19 cellular contexts compared by ENCODE assay signal in the genomic region with DNA sequence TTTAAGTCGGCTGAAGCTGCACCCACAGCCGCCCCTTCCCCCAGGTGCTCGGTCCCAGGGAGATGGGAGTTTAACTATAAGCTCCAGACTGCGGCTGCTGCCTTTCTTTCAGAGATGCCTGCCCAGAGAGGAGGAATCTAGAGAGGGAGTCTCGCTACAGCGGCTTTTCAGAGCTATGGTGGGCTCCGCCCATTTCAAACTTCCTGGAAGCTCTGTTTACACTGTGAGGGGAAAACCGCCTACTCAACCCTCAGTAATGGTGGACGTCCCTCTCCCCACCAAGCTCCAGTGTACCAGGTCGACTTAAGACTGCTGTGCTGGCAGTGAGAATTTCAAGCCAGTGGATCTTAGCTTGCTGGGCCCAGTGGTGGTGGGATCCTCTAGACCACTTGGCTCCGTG.
DNase-seq lines count a peak whose midpoint lies in the region; ATAC-seq and TF ChIP-seq lines count a peak whose summit lies in the region.
"Had no signal": no experiment of that assay in that cellular context is flagged by ENCODE, and none has a peak within 500 bp of the region (broad histone marks: within the 10 kb centered on the region; RNA-seq: fewer than 3 reads in every experiment).

No MANE protein-coding gene starts in this region.

- no peak overlapping the region for H3K23ac ChIP-seq in neuronal stem cell (ENCODE audit: low read depth, low read length, poor library complexity)

- no peak overlapping the region for H2BK15ac ChIP-seq in neuronal stem cell (ENCODE audit: low read length)

- H4K8ac ChIP-seq in neuronal stem cell (ENCODE audit: low read depth, low read length): no peak overlapping the region

- intact Hi-C loops in ovary (cut with DNase I): no loop called here

- H2BK5ac ChIP-seq in neuronal stem cell (ENCODE audit: low read length): no peak overlapping the region

- CTCF ChIA-PET in WTC11 (lab: Charles Lee): interaction anchor here (0.7 to 1.0 kb wide), 3 partner anchors 16 to 559 kb away, joined by 3 to 4 read pairs (median 4); no protein-coding TSS in a partner anchor

- no peak overlapping the region for H3K4ac ChIP-seq in neuronal stem cell (ENCODE audit: low read length)

- TF ChIP-seq POLR2A in ovary (IDR thresholded peaks at IDR 0.05): no peak

- no peaks in the 10 kb centered on the region for H3K9me3 ChIP-seq in HUES64 (ENCODE audit: insufficient read depth, low read depth, low read length)
- no peaks in the 10 kb centered on the region for H3K9me3 ChIP-seq in neuronal stem cell (replicated peaks in 1 of 2; ENCODE audit: control insufficient read depth in 2 of 2, insufficient read depth in 1 of 2, low read depth in 1 of 2, low read length in 2 of 2)
- no peaks in the 10 kb centered on the region for H3K9me3 ChIP-seq in ovary

- peaks cover 17% of the 10 kb centered on the region for H3K4me1 Mint-ChIP-seq in WTC11
- H3K4me1 Mint-ChIP-seq: CD14-positive monocyte had no signal

- H3K4me1 ChIP-seq in HUES64 (ENCODE audit: insufficient read depth, low read length) (peaks cover 11% of the 10 kb centered on the region), neuronal stem cell (ENCODE audit: control insufficient read depth in 2 of 2, insufficient read depth in 1 of 2, low read depth in 1 of 2, low read length in 2 of 2) (peaks cover 0 to 1% of the 10 kb centered on the region in 2 donors), ovary (ENCODE audit: insufficient read depth) (no peaks in the 10 kb centered on the region)

- H3K27me3 Mint-ChIP-seq in WTC11 (ENCODE audit: low read depth): peaks cover 28% of the 10 kb centered on the region

- H3K79me1 ChIP-seq in neuronal stem cell (ENCODE audit: low read depth, low read length): no peaks in the 10 kb centered on the region

- H3K4me3 Mint-ChIP-seq in WTC11: no peak overlapping the region
- H3K4me3 Mint-ChIP-seq: CD14-positive monocyte had no signal

- TF ChIP-seq CTCF in WTC11 (IDR thresholded peaks at IDR 0.05) (no peak), ovary (IDR thresholded peaks at IDR 0.05) (no peak)

- DNase-seq in ELF-1 (ENCODE audit: low read depth, low spot score): peak; percentile 80
- DNase-seq in WTC11 (ENCODE audit: low spot score): peak; percentile 30
- no peak for DNase-seq in neuronal stem cell (ENCODE audit: low spot score)
- no peak for DNase-seq in middle frontal gyrus (ENCODE audit: extremely low spot score, low spot score)
- DNase-seq in ovary: no peak
- DNase-seq: ACHN, AML-193, COR-L47, HCEC 1CT, NCI-H1092 treated with DMSO at 0.1 percent for 48 hours, NCI-H1694, NCI-H526 treated with DMSO at 0.1 percent for 48 hours, Right ventricle myocardium superior had no signal

- peak overlapping the region; percentile 61; the same call in 1 of the 2 replicates for H3K27ac Mint-ChIP-seq in WTC11
- H3K27ac Mint-ChIP-seq: CD14-positive monocyte had no signal

- no peak overlapping the region for H3K18ac ChIP-seq in neuronal stem cell (ENCODE audit: low read length)

- ATAC-seq in WTC11 (peak; percentile 79), HG02678 (IDR thresholded peaks at IDR 0.05; ENCODE audit: unreplicated experiment) (no peak)
- ATAC-seq: Panc1 had no signal

- 59% methylated on average over 11 of the region's 11 CpGs for WGBS in HUES64
- no CpG with 5 or more reads among the region's 11 CpGs for WGBS in neuronal stem cell (ENCODE audit: extremely low coverage in 2 of 2, insufficient read length in 2 of 2, insufficient replicate concordance in 1 of 2), 2 donors
- 72 to 82% (median 81%) methylated on average over 11 of the region's 11 CpGs for WGBS in ovary, 3 donors

- no peak overlapping the region for H2BK120ac ChIP-seq in neuronal stem cell (ENCODE audit: low read depth, low read length)

- H3K14ac ChIP-seq in neuronal stem cell (ENCODE audit: low read length): no peak overlapping the region

- no peak overlapping the region for H3K4me2 ChIP-seq in neuronal stem cell (ENCODE audit: insufficient read depth, low read length, poor library complexity, severe bottlenecking)
- H3K4me2 ChIP-seq: KMS-11 had no signal

- H3K36me3 Mint-ChIP-seq in WTC11: peaks cover 10% of the 10 kb centered on the region
- H3K36me3 Mint-ChIP-seq: CD14-positive monocyte had no signal

- H2AK5ac ChIP-seq in neuronal stem cell (ENCODE audit: low read depth, low read length): no peak overlapping the region

- no peak overlapping the region for H3K27ac ChIP-seq in HUES64 (ENCODE audit: low read depth, low read length)
- H3K27ac ChIP-seq in neuronal stem cell (replicated peaks; ENCODE audit: low read length): no peak overlapping the region
- no peak overlapping the region for H3K27ac ChIP-seq in ovary
- H3K27ac ChIP-seq: KMS-11, SK-N-MC had no signal

- TF ChIP-seq EP300 in ovary (IDR thresholded peaks at IDR 0.05): no peak

- no peaks in the 10 kb centered on the region; the same call in 1 of the 2 replicates for H3K27me3 ChIP-seq in HUES64 (ENCODE audit: insufficient read depth, low read length)
- no peaks in the 10 kb centered on the region for H3K27me3 ChIP-seq in neuronal stem cell (ENCODE audit: control insufficient read depth in 3 of 3, insufficient read depth in 3 of 3, low read depth in 1 of 3, low read length in 3 of 3)
- no peaks in the 10 kb centered on the region for H3K27me3 ChIP-seq in ovary

- peak overlapping the region; percentile 35 for H2AFZ ChIP-seq in neuronal stem cell (ENCODE audit: low read length)

- H3K36me3 ChIP-seq in HUES64 (ENCODE audit: insufficient read depth, low read length) (no peaks in the 10 kb centered on the region), neuronal stem cell (replicated peaks in 1 of 2; ENCODE audit: control insufficient read depth in 2 of 2, insufficient read depth in 2 of 2, low read length in 2 of 2) (no peaks in the 10 kb centered on the region), ovary (no peaks in the 10 kb centered on the region)

- H4K91ac ChIP-seq in neuronal stem cell (ENCODE audit: low read depth, low read length, poor library complexity): no peak overlapping the region

- H3K4me3 ChIP-seq in HUES64 (ENCODE audit: low read length): no peak overlapping the region
- no peak overlapping the region for H3K4me3 ChIP-seq in neuronal stem cell (ENCODE audit: low read length in 2 of 2)
- no peak overlapping the region for H3K4me3 ChIP-seq in ovary
- H3K4me3 ChIP-seq: SK-N-MC had no signal

- POLR2A ChIA-PET in WTC11 (lab: Charles Lee): interaction anchor here (1.2 kb wide), 1 partner anchor 15 kb away, joined by 5 read pairs; no protein-coding TSS in a partner anchor

- H2BK12ac ChIP-seq in neuronal stem cell (ENCODE audit: low read length): no peak overlapping the region

- H3K9ac ChIP-seq in HUES64 (ENCODE audit: low read depth, low read length) (0 out of 2 replicates have a peak overlapping the region, but pooled peaks have one; percentile 20), neuronal stem cell (ENCODE audit: low read depth, low read length, poor library complexity) (no peak overlapping the region)
- H3K9ac ChIP-seq: KMS-11 had no signal

- H3K9me3 Mint-ChIP-seq in WTC11: peaks cover 22% of the 10 kb centered on the region

TF ChIP-seq in WTC11, 78 proteins besides CTCF, POLR2A, EP300 and RAD21 (continues in another document):
- TF ChIP-seq ESRRA (CRISPR knock-in tag; IDR thresholded peaks at IDR 0.05; ENCODE audit: borderline replicate concordance): no peak
- TF ChIP-seq, protein P1, sequence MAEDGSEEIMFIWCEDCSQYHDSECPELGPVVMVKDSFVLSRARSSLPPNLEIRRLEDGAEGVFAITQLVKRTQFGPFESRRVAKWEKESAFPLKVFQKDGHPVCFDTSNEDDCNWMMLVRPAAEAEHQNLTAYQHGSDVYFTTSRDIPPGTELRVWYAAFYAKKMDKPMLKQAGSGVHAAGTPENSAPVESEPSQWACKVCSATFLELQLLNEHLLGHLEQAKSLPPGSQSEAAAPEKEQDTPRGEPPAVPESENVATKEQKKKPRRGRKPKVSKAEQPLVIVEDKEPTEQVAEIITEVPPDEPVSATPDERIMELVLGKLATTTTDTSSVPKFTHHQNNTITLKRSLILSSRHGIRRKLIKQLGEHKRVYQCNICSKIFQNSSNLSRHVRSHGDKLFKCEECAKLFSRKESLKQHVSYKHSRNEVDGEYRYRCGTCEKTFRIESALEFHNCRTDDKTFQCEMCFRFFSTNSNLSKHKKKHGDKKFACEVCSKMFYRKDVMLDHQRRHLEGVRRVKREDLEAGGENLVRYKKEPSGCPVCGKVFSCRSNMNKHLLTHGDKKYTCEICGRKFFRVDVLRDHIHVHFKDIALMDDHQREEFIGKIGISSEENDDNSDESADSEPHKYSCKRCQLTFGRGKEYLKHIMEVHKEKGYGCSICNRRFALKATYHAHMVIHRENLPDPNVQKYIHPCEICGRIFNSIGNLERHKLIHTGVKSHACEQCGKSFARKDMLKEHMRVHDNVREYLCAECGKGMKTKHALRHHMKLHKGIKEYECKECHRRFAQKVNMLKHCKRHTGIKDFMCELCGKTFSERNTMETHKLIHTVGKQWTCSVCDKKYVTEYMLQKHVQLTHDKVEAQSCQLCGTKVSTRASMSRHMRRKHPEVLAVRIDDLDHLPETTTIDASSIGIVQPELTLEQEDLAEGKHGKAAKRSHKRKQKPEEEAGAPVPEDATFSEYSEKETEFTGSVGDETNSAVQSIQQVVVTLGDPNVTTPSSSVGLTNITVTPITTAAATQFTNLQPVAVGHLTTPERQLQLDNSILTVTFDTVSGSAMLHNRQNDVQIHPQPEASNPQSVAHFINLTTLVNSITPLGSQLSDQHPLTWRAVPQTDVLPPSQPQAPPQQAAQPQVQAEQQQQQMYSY (CRISPR knock-in tag; IDR thresholded peaks at IDR 0.05): no peak
- TF ChIP-seq OVOL2 (CRISPR knock-in tag; IDR thresholded peaks at IDR 0.05; ENCODE audit: borderline replicate concordance): no peak
- TF ChIP-seq NR1H2 (CRISPR knock-in tag; IDR thresholded peaks at IDR 0.05): no peak
- no peak for TF ChIP-seq TCF7 (CRISPR knock-in tag; IDR thresholded peaks at IDR 0.05; ENCODE audit: low read depth)
- TF ChIP-seq NFATC4 (CRISPR knock-in tag; IDR thresholded peaks at IDR 0.05): no peak
- no peak for TF ChIP-seq ZNF317 (CRISPR knock-in tag; IDR thresholded peaks at IDR 0.05; ENCODE audit: borderline replicate concordance, low read depth)
- no peak for TF ChIP-seq ZNF121 (CRISPR knock-in tag; IDR thresholded peaks at IDR 0.05)

Comparison
In these comparisons a context has a peak if more than half of its experiments do, and no peak if none do; other contexts are left out.
1. DNase-seq: peak in ELF-1 (single experiment) and WTC11 (single experiment); none in neuronal stem cell (single experiment), middle frontal gyrus (single experiment) and ovary (0 of 5).